In genomic region chr1:219331424-219331823, GRCh38 we compare ENCODE assay signal across 21 cellular contexts.
"Had no signal": no experiment of that assay in that cellular context is flagged by ENCODE, and none has a peak within 500 bp of the region (broad histone marks: within the 10 kb centered on the region; RNA-seq: fewer than 3 reads in every experiment).

No MANE protein-coding gene starts in this region.

- DNase-seq: activated B cell treated with CpG ODN at 0.5 μM for 24 hours; activated CD8-positive, alpha-beta memory T cell treated with anti-CD3 and anti-CD28 coated beads, Interleukin-2, amount 10 ng/mL, durations not matched to agents 7 days and 5 days; activated CD8-positive, alpha-beta T cell treated with anti-CD3 and anti-CD28 coated beads, Interleukin-2, amount 10 ng/mL, durations not matched to agents 7 days and 5 days; activated naive CD4-positive, alpha-beta T cell; activated T-cell treated with anti-CD3 and anti-CD28 coated beads, Interleukin-2, amount 50 U/mL, for 72 hours; dermis blood vessel endothelial cell; effector CD4-positive, alpha-beta T cell; foreskin melanocyte; heart right ventricle; kidney glomerular epithelial cell; midbrain; naive thymus-derived CD4-positive, alpha-beta T cell; nucleus accumbens; right cardiac atrium; stimulated activated CD4-positive, alpha-beta T cell treated with anti-CD3 and anti-CD28 coated beads, Interleukin-2, amount 100 ng/mL, for 48 hours; stimulated activated naive CD4-positive, alpha-beta T cell treated with Interleukin-2 at 50 U/mL for 16 hours had no signal

- H3K27ac ChIP-seq: breast epithelium, esophagus muscularis mucosa, heart right ventricle, parathyroid adenoma, tibial nerve had no signal

- ATAC-seq: activated CD8-positive, alpha-beta memory T cell treated with anti-CD3 and anti-CD28 coated beads, Interleukin-2, amount 10 ng/mL, durations not matched to agents 7 days and 5 days; activated CD8-positive, alpha-beta T cell treated with anti-CD3 and anti-CD28 coated beads, Interleukin-2, amount 10 ng/mL, durations not matched to agents 7 days and 5 days; activated naive CD4-positive, alpha-beta T cell treated with anti-CD3 and anti-CD28 coated beads, Interleukin-2, amount 50 U/mL, for 72 hours; activated T-cell treated with anti-CD3 and anti-CD28 coated beads, Interleukin-2, amount 50 U/mL, for 72 hours; naive thymus-derived CD4-positive, alpha-beta T cell; right cardiac atrium had no signal

- H3K4me1 ChIP-seq: breast epithelium, esophagus muscularis mucosa, heart right ventricle, parathyroid adenoma, tibial nerve had no signal

- H3K4me3 ChIP-seq: breast epithelium, esophagus muscularis mucosa, heart right ventricle, tibial nerve had no signal

- H3K9me3 ChIP-seq: breast epithelium, esophagus muscularis mucosa, heart right ventricle, tibial nerve had no signal

- H3K36me3 ChIP-seq: breast epithelium, esophagus muscularis mucosa had no signal

- H3K9ac ChIP-seq: parathyroid adenoma had no signal

- H3K27me3 ChIP-seq: breast epithelium, esophagus muscularis mucosa, heart right ventricle, tibial nerve had no signal
